8 cellular contexts compared by ENCODE assay signal in genomic region chr2:149597050-149598013, GRCh38. TPM values are rescaled to one million over a fixed set of nuclear protein-coding genes. Genes with fewer than 3 reads are reported as not detected.
DNase-seq lines count a peak whose midpoint lies in the region; ATAC-seq and TF ChIP-seq lines count a peak whose summit lies in the region.

No MANE protein-coding gene starts in this region.

- in situ Hi-C loops in astrocyte of the spinal cord (cut with HindIII; ENCODE audit: low sequenced_read_pairs): no loop called here

- DNase-seq in AG09319 (ENCODE audit: extremely low read depth, low read depth): peak; percentile 70
- peak; percentile 57 to 75 for DNase-seq in NCI-H2081 (lab: John Stamatoyannopoulos, UW)
- DNase-seq in T-helper 22 cell (ENCODE audit: low read depth): peak; percentile 11
- DNase-seq in astrocyte of the spinal cord (ENCODE audit: low read depth, low spot score): peak; percentile 86
- peak in 27 of 51 donors; percentile 1 to 70 (median 10) for DNase-seq in hypothalamus (lab: John Stamatoyannopoulos, UW)

- no peaks in the 10 kb centered on the region for H3K27me3 ChIP-seq in skeletal muscle satellite cell (ENCODE audit: control insufficient read depth, insufficient read depth, low read length)

- H3K9me3 ChIP-seq in skeletal muscle satellite cell (replicated peaks; ENCODE audit: low read length): peaks cover 4% of the 10 kb centered on the region

- no peaks in the 10 kb centered on the region for H3K36me3 ChIP-seq in skeletal muscle satellite cell (ENCODE audit: insufficient read depth, low read length)

- TF ChIP-seq CTCF in AG09319 (IDR thresholded peaks at IDR 0.05; ENCODE audit: low read depth, low read length): peak; percentile 77
- TF ChIP-seq CTCF in astrocyte of the spinal cord (IDR thresholded peaks at IDR 0.05; ENCODE audit: low read depth, low read length): peak; percentile 74

- ATAC-seq in GM18867 (IDR thresholded peaks at IDR 0.05; ENCODE audit: unreplicated experiment): peak; percentile 98
- peak; percentile 90 for ATAC-seq in HG03045 (IDR thresholded peaks at IDR 0.05; ENCODE audit: unreplicated experiment)

- no peak overlapping the region for H3K4me3 ChIP-seq in astrocyte of the spinal cord (ENCODE audit: low read depth, low read length)
- H3K4me3 ChIP-seq in skeletal muscle satellite cell (ENCODE audit: low read length): peak overlapping the region; percentile 40

- peaks cover 20% of the 10 kb centered on the region for H3K4me1 ChIP-seq in skeletal muscle satellite cell (ENCODE audit: control insufficient read depth, insufficient read depth, low read length)

- H3K4me2 ChIP-seq in skeletal muscle satellite cell (ENCODE audit: low read length): peak overlapping the region; percentile 76

- H3K9ac ChIP-seq in skeletal muscle satellite cell (ENCODE audit: low read depth, low read length): peak overlapping the region; percentile 55

RNA-seq across cellular contexts. Expression of gene MMADHC, which starts 9.8 kb away (rescaled TPM):
- 150 and 168 TPM in 2 replicates for total RNA-seq in skeletal muscle satellite cell (2012; rRNA removed)

Comparison
In these comparisons a context has a peak if more than half of its experiments do, and no peak if none do; other contexts are left out.
1. DNase-seq: peak in every context shown above with its lines; median percentile 86 in astrocyte of the spinal cord; 70 in AG09319; 66 in NCI-H2081; 11 in T-helper 22 cell; 10 in hypothalamus.